Comparison of ENCODE assay signal across 8 cellular contexts in genomic region chr21:39385299-39386145, GRCh38. TPM values are rescaled to one million over a fixed set of nuclear protein-coding genes. Genes with fewer than 3 reads are reported as not detected.
A peak's percentile ranks its signal among the peaks of the same experiment; 100 is the strongest.
DNase-seq lines count a peak whose midpoint lies in the region; ATAC-seq and TF ChIP-seq lines count a peak whose summit lies in the region.

No MANE protein-coding gene starts in this region.

- no peak for ATAC-seq in GM18519 (IDR thresholded peaks at IDR 0.05; ENCODE audit: low FRiP score, unreplicated experiment)
- no peak for ATAC-seq in GM21529 (IDR thresholded peaks at IDR 0.05; ENCODE audit: unreplicated experiment)

- H3K4me3 Mint-ChIP-seq in activated naive CD8-positive, alpha-beta T cell = peak overlapping the region; percentile 76

- no peaks in the 10 kb centered on the region for H3K36me3 Mint-ChIP-seq in activated naive CD8-positive, alpha-beta T cell

- peak overlapping the region; percentile 55 for H3K4me3 ChIP-seq in ACC112 (ENCODE audit: low read depth, low read length)
- peak overlapping the region; percentile 27 for H3K4me3 ChIP-seq in HFF-Myc (replicated peaks; ENCODE audit: low read depth, low read length)
- H3K4me3 ChIP-seq in rectal smooth muscle tissue (ENCODE audit: low read length) = peak overlapping the region; percentile 57

- TF ChIP-seq CTCF in HFF-Myc (IDR thresholded peaks at IDR 0.05; ENCODE audit: low read depth, low read length, missing control alignments) = no peak

- peaks cover 39% of the 10 kb centered on the region for H3K79me2 ChIP-seq in ACC112 (ENCODE audit: control insufficient read depth, insufficient read depth, low read length, unreplicated experiment)

- H3K27ac ChIP-seq in ACC112 (ENCODE audit: low read depth, low read length) = no peak overlapping the region
- H3K27ac ChIP-seq in rectal smooth muscle tissue (ENCODE audit: low read depth, low read length) = peak overlapping the region; percentile 79

- H3K27ac Mint-ChIP-seq in activated naive CD8-positive, alpha-beta T cell = peak overlapping the region; percentile 81

- no peaks in the 10 kb centered on the region for H3K9me3 Mint-ChIP-seq in activated naive CD8-positive, alpha-beta T cell (ENCODE audit: low read depth)

- H3K27me3 ChIP-seq in ACC112 (ENCODE audit: insufficient read depth, low read length) (no peaks in the 10 kb centered on the region), rectal smooth muscle tissue (ENCODE audit: control insufficient read depth, insufficient read depth, low read length) (no peaks in the 10 kb centered on the region)

- no peak overlapping the region for H3K9ac ChIP-seq in rectal smooth muscle tissue (ENCODE audit: low read length)

- peak overlapping the region; percentile 69 for H2AFZ ChIP-seq in ACC112 (ENCODE audit: low read length, unreplicated experiment)

- H3K36me3 ChIP-seq in ACC112 (ENCODE audit: insufficient read depth, low read length) (no peaks in the 10 kb centered on the region), rectal smooth muscle tissue (ENCODE audit: control insufficient read depth, insufficient read depth, low read length) (no peaks in the 10 kb centered on the region)

- intact Hi-C loops in cardiac septum (cut with DNase I) = loop anchor here (10.0 kb wide), 1 partner anchor 201 kb away; the partner anchor contains the start of gene PSMG1

- H3K4me1 Mint-ChIP-seq in activated naive CD8-positive, alpha-beta T cell (ENCODE audit: low read depth) = peaks cover 44% of the 10 kb centered on the region

- DNase-seq in HFF-Myc (ENCODE audit: extremely low read depth, low read depth) (no peak), SHP77 treated with DMSO at 0.1 percent for 48 hours (lab: John Stamatoyannopoulos, UW) (peak; percentile 75), cardiac septum (ENCODE audit: low spot score) (peak; percentile 87)

- H3K4me1 ChIP-seq in ACC112 (ENCODE audit: control insufficient read depth, insufficient read depth, low read length, unreplicated experiment) (peaks cover 25% of the 10 kb centered on the region), rectal smooth muscle tissue (ENCODE audit: control insufficient read depth, insufficient read depth, low read length) (peaks cover 15% of the 10 kb centered on the region)

- H3K27me3 Mint-ChIP-seq in activated naive CD8-positive, alpha-beta T cell = no peaks in the 10 kb centered on the region

RNA-seq across cellular contexts. Expression of gene HMGN1, which starts 36.6 kb away (rescaled TPM):
- total RNA-seq in cardiac septum = 88.7 TPM
